Comparison of ENCODE assay signal across 8 cellular contexts in genomic region chr9:97386733-97387503, GRCh38. TPM values are rescaled to one million over a fixed set of nuclear protein-coding genes. Genes with fewer than 3 reads are reported as not detected.
DNase-seq lines count a peak whose midpoint lies in the region; ATAC-seq, FAIRE-seq and TF ChIP-seq lines count a peak whose summit lies in the region.

No MANE protein-coding gene starts in this region.

- TF ChIP-seq CTCF in gastroesophageal sphincter (IDR thresholded peaks at IDR 0.05) = peak in 3 of 4 experiments; percentile 65 to 88 (median 78)
- peak; percentile 86 to 97 (median 89) for TF ChIP-seq CTCF in testis (IDR thresholded peaks at IDR 0.05)

- H3K27ac ChIP-seq in gastroesophageal sphincter (no peak overlapping the region), testis (no peak overlapping the region)

- ATAC-seq in gastroesophageal sphincter (peak; percentile 44), HG03460 (IDR thresholded peaks at IDR 0.05; ENCODE audit: unreplicated experiment) (no peak)

- peaks cover 19% of the 10 kb centered on the region for H3K4me1 ChIP-seq in ES-I3 (ENCODE audit: insufficient read depth, low read length)
- peaks cover 0 to 10% (median 3%) of the 10 kb centered on the region in 3 donors for H3K4me1 ChIP-seq in gastroesophageal sphincter
- no peaks in the 10 kb centered on the region for H3K4me1 ChIP-seq in testis

- intact Hi-C loops in testis (cut with DNase I; ENCODE audit: low total_unique reads) = no loop called here

- 13% methylated on average over 6 of the region's 30 CpGs; no CpG with 5 or more reads in 1 of the 2 donors for WGBS in gastroesophageal sphincter (ENCODE audit: low coverage in 1 of 2), 2 donors
- 9 to 10% methylated on average over 4 to 29 of the region's 30 CpGs for WGBS in testis, 2 donors

- TF ChIP-seq EP300 in gastroesophageal sphincter (IDR thresholded peaks at IDR 0.05) = no peak

- peaks cover 56% of the 10 kb centered on the region for H3K27me3 ChIP-seq in gastroesophageal sphincter
- H3K27me3 ChIP-seq in testis = no peaks in the 10 kb centered on the region

- TF ChIP-seq POLR2A in gastroesophageal sphincter (IDR thresholded peaks at IDR 0.05) (no peak), testis (IDR thresholded peaks at IDR 0.05) (no peak)

- no peaks in the 10 kb centered on the region for H3K36me3 ChIP-seq in ES-I3 (ENCODE audit: insufficient read depth, low read length)
- peaks cover 0 to 3% of the 10 kb centered on the region in 2 donors for H3K36me3 ChIP-seq in gastroesophageal sphincter
- H3K36me3 ChIP-seq in testis (ENCODE audit: low read depth, missing control alignments) = no peaks in the 10 kb centered on the region

- H3K4me3 ChIP-seq in gastroesophageal sphincter (no peak overlapping the region), testis (no peak overlapping the region)

- DNase-seq in HuH-7 (ENCODE audit: low spot score) = peak; percentile 84
- DNase-seq in RCC 7860 (ENCODE audit: low spot score) = peak; percentile 41
- DNase-seq in activated effector memory CD4-positive, alpha-beta T cell treated with Interleukin-2 at 50 U/mL for 16 hours = peak; percentile 47
- DNase-seq in nucleus accumbens (lab: John Stamatoyannopoulos, UW) = peak in 46 of 56 donors; percentile 4 to 84 (median 42)
- peak; percentile 81 for DNase-seq in testis

- H3K9me3 ChIP-seq in ES-I3 (ENCODE audit: control insufficient read depth, insufficient read depth, low read length) (no peaks in the 10 kb centered on the region), gastroesophageal sphincter (no peaks in the 10 kb centered on the region), testis (no peaks in the 10 kb centered on the region)

- no peak for FAIRE-seq in RCC 7860 (lab: Jason Lieb, UNC)

- peak overlapping the region; percentile 42; the same call in 1 of the 2 replicates for H3K9ac ChIP-seq in ES-I3 (ENCODE audit: low read depth, low read length)

RNA-seq across cellular contexts. Expression of gene TDRD7, which starts 25.0 kb away (rescaled TPM):
- total RNA-seq in gastroesophageal sphincter (10 to 100 TPM; 10.1 to 21.4 (median 18.6) TPM), testis (10 to 100 TPM; 31.2 to 32.2 TPM)
- 85.8 TPM for polyA plus RNA-seq in testis (ENCODE audit: insufficient read depth, low read depth, low replicate concordance)
